In the genomic region with DNA sequence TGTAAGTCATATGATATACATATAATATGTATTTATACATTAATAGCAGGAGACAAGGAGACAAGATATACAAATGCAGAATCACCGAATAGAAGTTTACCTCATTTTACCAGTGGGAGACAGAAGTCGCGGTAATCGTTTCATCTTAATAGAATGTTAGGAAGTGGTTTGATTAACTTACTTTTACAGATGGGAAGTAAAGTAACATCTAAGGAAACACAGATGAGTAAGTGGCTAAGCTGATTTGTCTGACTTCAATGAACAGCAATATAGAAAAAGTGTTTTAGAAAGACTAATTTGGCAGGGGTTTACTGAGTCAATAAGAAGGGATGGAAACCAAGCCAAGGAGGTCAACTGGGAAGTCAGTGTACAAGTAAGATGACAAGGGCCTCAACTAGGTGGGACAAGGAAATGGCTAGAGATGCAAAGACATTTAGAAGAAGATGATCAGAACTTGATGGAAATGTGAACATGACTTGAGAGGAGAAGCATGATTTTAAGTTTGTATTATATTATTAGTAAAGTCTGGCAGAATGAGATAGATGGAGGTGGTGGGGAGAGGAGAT, we compare ENCODE assay signal across 1 cellular context.
TF ChIP-seq lines count a peak whose summit lies in the region.

No MANE protein-coding gene starts in this region.

TF ChIP-seq in IMR-90, 13 proteins besides CTCF, POLR2A, EP300 and RAD21:
- no peak for TF ChIP-seq USF2 (IDR thresholded peaks at IDR 0.05; ENCODE audit: low read depth, low read length)
- no peak for TF ChIP-seq MAZ (IDR thresholded peaks at IDR 0.05; ENCODE audit: borderline replicate concordance, low read depth, low read length)
- no peak for TF ChIP-seq RCOR1 (IDR thresholded peaks at IDR 0.05; ENCODE audit: insufficient replicate concordance, low read length)
- TF ChIP-seq CEBPB (IDR thresholded peaks at IDR 0.05; ENCODE audit: low read depth, low read length): no peak
- no peak for TF ChIP-seq MAFK (IDR thresholded peaks at IDR 0.05; ENCODE audit: low read depth, low read length)
